ENCODE assay signal across 14 cellular contexts in genomic region chr15:38088971-38089370, GRCh38.
DNase-seq lines count a peak whose midpoint lies in the region; ATAC-seq, FAIRE-seq and TF ChIP-seq lines count a peak whose summit lies in the region.
"Had no signal": no experiment of that assay in that cellular context is flagged by ENCODE, and none has a peak within 500 bp of the region (broad histone marks: within the 10 kb centered on the region; RNA-seq: fewer than 3 reads in every experiment).

No MANE protein-coding gene starts in this region.

- H3K36me3 ChIP-seq in H1 (ENCODE audit: control insufficient read depth in 2 of 4, insufficient read depth in 4 of 4, low read length in 3 of 4), result no peaks in the 10 kb centered on the region
- no peaks in the 10 kb centered on the region for H3K36me3 ChIP-seq in upper lobe of right lung
- no peaks in the 10 kb centered on the region for H3K36me3 ChIP-seq in gastrocnemius medialis
- no peaks in the 10 kb centered on the region for H3K36me3 ChIP-seq in ascending aorta
- H3K36me3 ChIP-seq: BLaER1 treated with 17β-estradiol and CSF1 and Interleukin-3, amounts not matched to agents 10 nM and 100 nM had no signal

- TF ChIP-seq EP300 in H1 (IDR thresholded peaks at IDR 0.05; ENCODE audit: borderline replicate concordance in 1 of 2, low read depth in 2 of 2, low read length in 2 of 2), result no peak

- H3K4me2 ChIP-seq in H1 (ENCODE audit: insufficient read depth in 1 of 2, low read depth in 2 of 2, low read length in 2 of 2), result no peak overlapping the region
- H3K4me2 ChIP-seq: A549, KMS-11 had no signal

- peak; percentile 13 for DNase-seq in GM03348 (ENCODE audit: low spot score)
- peak; percentile 67 for DNase-seq in astrocyte of the hippocampus (ENCODE audit: low read depth, low spot score)
- DNase-seq in H1 (ENCODE audit: low read depth in 1 of 2, low spot score in 2 of 2), result no peak
- no peak for DNase-seq in upper lobe of right lung
- DNase-seq in gastrocnemius medialis, result no peak
- no peak for DNase-seq in ascending aorta (ENCODE audit: low spot score in 2 of 2)
- DNase-seq: CD4-positive, CD25-positive, alpha-beta regulatory T cell had no signal

- no peak overlapping the region for H2BK20ac ChIP-seq in H1 (ENCODE audit: low read length)

- H3K79me1 ChIP-seq in H1 (ENCODE audit: low read depth, low read length), result no peaks in the 10 kb centered on the region

- no peak overlapping the region for H3K14ac ChIP-seq in H1 (ENCODE audit: insufficient read length)

- no peak overlapping the region for H3K23ac ChIP-seq in H1 (ENCODE audit: insufficient read length)

- no peaks in the 10 kb centered on the region for H3K23me2 ChIP-seq in H1 (ENCODE audit: low read depth, low read length)

- no peak overlapping the region for H4K8ac ChIP-seq in H1 (ENCODE audit: extremely low read depth, insufficient read depth, low read length)

- no peak for TF ChIP-seq POLR2A in H1 (IDR thresholded peaks at IDR 0.05; ENCODE audit: control extremely low read depth in 1 of 2, low read depth in 2 of 2, low read length in 2 of 2)
- no peak for TF ChIP-seq POLR2A in gastrocnemius medialis (IDR thresholded peaks at IDR 0.05)

- POLR2A ChIA-PET in H1 (lab: Charles Lee; ENCODE audit: partially characterized antibody), result interaction anchor here (0.6 kb wide), 1 partner anchor 197 kb away, joined by 3 read pairs; no protein-coding TSS in a partner anchor

- no peak overlapping the region for H2BK12ac ChIP-seq in H1 (ENCODE audit: low read depth, low read length)

- H2BK15ac ChIP-seq in H1 (ENCODE audit: low read length), result no peak overlapping the region

- no peak for FAIRE-seq in H1 (lab: Jason Lieb, UNC)
- FAIRE-seq: A549, GM12891, H54 had no signal

- TF ChIP-seq RAD21 in H1 (IDR thresholded peaks at IDR 0.05 in 1 of 2, conservative IDR thresholded peaks at IDR 0.05 in 1 of 2; ENCODE audit: low read depth in 2 of 2, low read length in 2 of 2), result no peak

- intact Hi-C loops in upper lobe of right lung (cut with DNase I), result no loop called here
- intact Hi-C loops in gastrocnemius medialis (cut with DNase I; ENCODE audit: low total_unique reads), result no loop called here
- intact Hi-C loops in ascending aorta (cut with DNase I), result no loop called here

- CTCF ChIA-PET in H1 (lab: Charles Lee; ENCODE audit: partially characterized antibody), result interaction anchor here (1.8 kb wide), 1 partner anchor 86 kb away, joined by 5 read pairs; no protein-coding TSS in a partner anchor

- in situ Hi-C loops in gastrocnemius medialis (cut with MboI; ENCODE audit: low sequenced_read_pairs in 4 of 4), result no loop called here

- no peaks in the 10 kb centered on the region for H3K4me1 ChIP-seq in H1 (replicated peaks in 1 of 4; ENCODE audit: control insufficient read depth in 3 of 4, insufficient read depth in 4 of 4, low read length in 3 of 4)
- H3K4me1 ChIP-seq in upper lobe of right lung, result peaks cover 9% of the 10 kb centered on the region
- no peaks in the 10 kb centered on the region for H3K4me1 ChIP-seq in gastrocnemius medialis
- H3K4me1 ChIP-seq in ascending aorta, result no peaks in the 10 kb centered on the region
- H3K4me1 ChIP-seq: A549 had no signal

- H2BK5ac ChIP-seq in H1 (ENCODE audit: low read depth, low read length), result no peak overlapping the region

- no peaks in the 10 kb centered on the region for H3K27me3 ChIP-seq in H1 (replicated peaks in 1 of 4; ENCODE audit: control insufficient read depth in 3 of 4, extremely low read depth in 1 of 4, insufficient read depth in 3 of 4, low read length in 3 of 4)
- H3K27me3 ChIP-seq in upper lobe of right lung, result no peaks in the 10 kb centered on the region
- H3K27me3 ChIP-seq in gastrocnemius medialis, result no peaks in the 10 kb centered on the region
- no peaks in the 10 kb centered on the region for H3K27me3 ChIP-seq in ascending aorta
- H3K27me3 ChIP-seq: BLaER1 treated with 17β-estradiol and CSF1 and Interleukin-3, amounts not matched to agents 10 nM and 100 nM had no signal

- H2AK5ac ChIP-seq in H1 (ENCODE audit: low read depth, low read length), result no peak overlapping the region

- no peak overlapping the region for H3K9ac ChIP-seq in H1 (replicated peaks in 1 of 4; ENCODE audit: extremely low read depth in 1 of 4, low read depth in 3 of 4, low read length in 3 of 4)
- H3K9ac ChIP-seq: BLaER1 treated with 17β-estradiol and CSF1 and Interleukin-3, amounts not matched to agents 10 nM and 100 nM; KMS-11 had no signal

- H3K4me3 ChIP-seq in H1 (ENCODE audit: extremely low read depth in 1 of 4, insufficient read depth in 2 of 4, low read depth in 3 of 4, low read length in 4 of 4) (no peak overlapping the region), upper lobe of right lung (no peak overlapping the region), gastrocnemius medialis (no peak overlapping the region), ascending aorta (no peak overlapping the region)
- H3K4me3 ChIP-seq: A549; BLaER1 treated with 17β-estradiol and CSF1 and Interleukin-3, amounts not matched to agents 10 nM and 100 nM had no signal

- H3K27ac ChIP-seq in H1 (ENCODE audit: low read depth, low read length), result no peak overlapping the region
- H3K27ac ChIP-seq in upper lobe of right lung, result no peak overlapping the region
- no peak overlapping the region for H3K27ac ChIP-seq in gastrocnemius medialis
- no peak overlapping the region for H3K27ac ChIP-seq in ascending aorta
- H3K27ac ChIP-seq: A549, KMS-11 had no signal

- H2AFZ ChIP-seq in H1 (ENCODE audit: low read length), result 0 out of 2 replicates have a peak overlapping the region, but pooled peaks have one; percentile 17

- no peaks in the 10 kb centered on the region for H3K9me3 ChIP-seq in H1 (ENCODE audit: insufficient read depth in 2 of 2, low read depth in 1 of 2, low read length in 1 of 2)
- no peaks in the 10 kb centered on the region for H3K9me3 ChIP-seq in upper lobe of right lung
- H3K9me3 ChIP-seq in gastrocnemius medialis, result no peaks in the 10 kb centered on the region
- no peaks in the 10 kb centered on the region for H3K9me3 ChIP-seq in ascending aorta
- H3K9me3 ChIP-seq: A549 had no signal

- H4K20me1 ChIP-seq in H1 (replicated peaks in 1 of 2; ENCODE audit: control insufficient read depth in 1 of 2, insufficient read depth in 2 of 2, low read length in 2 of 2), result no peaks in the 10 kb centered on the region
- H4K20me1 ChIP-seq: BLaER1 treated with 17β-estradiol and CSF1 and Interleukin-3, amounts not matched to agents 10 nM and 100 nM had no signal

- no peak overlapping the region for H3K56ac ChIP-seq in H1 (replicated peaks; ENCODE audit: insufficient read length, low read depth, low read length)

- H3K18ac ChIP-seq in H1 (ENCODE audit: extremely low read depth, low read length), result no peak overlapping the region

- no peak overlapping the region for H4K91ac ChIP-seq in H1 (replicated peaks; ENCODE audit: insufficient read length, low read length)

- H4K5ac ChIP-seq in H1 (ENCODE audit: insufficient read length, low read depth, low read length), result no peak overlapping the region

- no peaks in the 10 kb centered on the region for H3K79me2 ChIP-seq in H1 (ENCODE audit: control insufficient read depth in 1 of 2, insufficient read depth in 2 of 2, low read length in 2 of 2)

- H3K4ac ChIP-seq in H1 (replicated peaks; ENCODE audit: insufficient read length, low read depth, low read length), result no peak overlapping the region

- H2BK120ac ChIP-seq in H1 (replicated peaks; ENCODE audit: low read depth, low read length), result no peak overlapping the region

- TF ChIP-seq CTCF in H1 (IDR thresholded peaks at IDR 0.05; ENCODE audit: control extremely low read depth in 1 of 3, insufficient read depth in 1 of 3, low read depth in 1 of 3, low read length in 3 of 3), result no peak
- TF ChIP-seq CTCF in upper lobe of right lung (IDR thresholded peaks at IDR 0.05), result no peak
- no peak for TF ChIP-seq CTCF in gastrocnemius medialis (IDR thresholded peaks at IDR 0.05 in 4 of 5, conservative IDR thresholded peaks at IDR 0.05 in 1 of 5)
- TF ChIP-seq CTCF in ascending aorta (IDR thresholded peaks at IDR 0.05), result no peak

- WGBS in H1 (ENCODE audit: extremely low coverage in 1 of 2, insufficient coverage in 1 of 2, insufficient read length in 1 of 2, insufficient replicate concordance in 2 of 2, low coverage in 1 of 2, low lambda C conversion rate in 2 of 2, missing lambda C conversion rate in 1 of 2), 2 experiments, result 85% methylated on average over 1 of the region's 1 CpG; no CpG with 5 or more reads in 1 of the 2 experiments

- ATAC-seq in upper lobe of right lung (peak; percentile 30), HG03196 (IDR thresholded peaks at IDR 0.05; ENCODE audit: unreplicated experiment) (no peak), gastrocnemius medialis (no peak)
- ATAC-seq: A549, HCT116 had no signal

TF ChIP-seq in H1, 55 proteins besides CTCF, POLR2A, EP300 and RAD21:
- no peak for TF ChIP-seq GTF2F1 (IDR thresholded peaks at IDR 0.05; ENCODE audit: borderline replicate concordance, low read depth, low read length)

Comparison
In these comparisons a context has a peak if more than half of its experiments do, and no peak if none do; other contexts are left out.
1. DNase-seq: peak in GM03348 (single experiment) and astrocyte of the hippocampus (single experiment); none in H1 (0 of 2), upper lobe of right lung (single experiment), gastrocnemius medialis (0 of 2) and ascending aorta (0 of 2).